In genomic region chr15:55820043-55820442, GRCh38 we compare ENCODE assay signal across 17 cellular contexts.
DNase-seq lines count a peak whose midpoint lies in the region; ATAC-seq, FAIRE-seq and TF ChIP-seq lines count a peak whose summit lies in the region.
"Had no signal": no experiment of that assay in that cellular context is flagged by ENCODE, and none has a peak within 500 bp of the region (broad histone marks: within the 10 kb centered on the region; RNA-seq: fewer than 3 reads in every experiment).

No MANE protein-coding gene starts in this region.

- TF ChIP-seq POLR2A in HepG2 (IDR thresholded peaks at IDR 0.05; ENCODE audit: insufficient read depth in 1 of 2, low read depth in 2 of 2, low read length in 2 of 2) (no peak), right lobe of liver (IDR thresholded peaks at IDR 0.05) (no peak), vagina (IDR thresholded peaks at IDR 0.05) (no peak)

- H3K9ac ChIP-seq in HepG2 (ENCODE audit: insufficient read depth, low read depth, low read length) (no peak overlapping the region), MM.1S (ENCODE audit: low read length) (no peak overlapping the region)

- 0 out of 6 replicates have a peak overlapping the region, but pooled peaks of 1 of the 3 experiments have one; percentile 30 for H3K4me3 ChIP-seq in HepG2 (replicated peaks in 1 of 3; ENCODE audit: insufficient read depth in 1 of 3, low read depth in 2 of 3, low read length in 3 of 3)
- no peak overlapping the region for H3K4me3 ChIP-seq in right lobe of liver
- H3K4me3 ChIP-seq in SJCRH30: peak overlapping the region; percentile 33
- no peak overlapping the region for H3K4me3 ChIP-seq in vagina
- H3K4me3 ChIP-seq in brain microvascular endothelial cell (ENCODE audit: low read depth, low read length): no peak overlapping the region
- H3K4me3 ChIP-seq in MM.1S (ENCODE audit: low read length): no peak overlapping the region
- H3K4me3 ChIP-seq: HAP-1 had no signal

- H3K27me3 Mint-ChIP-seq in nephron progenitor cell (ENCODE audit: low read depth, poor library complexity): peaks cover 10% of the 10 kb centered on the region

- H3K79me2 ChIP-seq in HepG2 (ENCODE audit: insufficient read depth, low read length): no peaks in the 10 kb centered on the region
- no peaks in the 10 kb centered on the region for H3K79me2 ChIP-seq in MM.1S (ENCODE audit: low read length)

- H4K20me1 ChIP-seq in HepG2 (ENCODE audit: insufficient read depth, low read length) (no peaks in the 10 kb centered on the region), MM.1S (ENCODE audit: insufficient read depth, low read length) (no peaks in the 10 kb centered on the region)

- peak overlapping the region; percentile 64 for H3K4me2 ChIP-seq in HepG2 (ENCODE audit: low read depth, low read length)
- no peak overlapping the region for H3K4me2 ChIP-seq in MM.1S (ENCODE audit: low read depth, low read length)

- TF ChIP-seq CTCF in HepG2 (CRISPR knock-in tag; IDR thresholded peaks at IDR 0.05): no peak
- TF ChIP-seq CTCF in right lobe of liver (IDR thresholded peaks at IDR 0.05): no peak
- no peak for TF ChIP-seq CTCF in nephron progenitor cell (IDR thresholded peaks at IDR 0.05)
- no peak for TF ChIP-seq CTCF in vagina (IDR thresholded peaks at IDR 0.05)
- no peak for TF ChIP-seq CTCF in brain microvascular endothelial cell (IDR thresholded peaks at IDR 0.05; ENCODE audit: low read depth, low read length, missing control alignments)
- no peak for TF ChIP-seq CTCF in MM.1S (IDR thresholded peaks at IDR 0.05; ENCODE audit: low read length)

- H3K4me3 Mint-ChIP-seq in nephron progenitor cell: peak overlapping the region; percentile 26

- BruUV-seq in HepG2 (replicated peaks; lab: Mats Ljungman, UMichigan): no TSS peak

- H3K27ac Mint-ChIP-seq in nephron progenitor cell: peak overlapping the region; percentile 95

- in situ Hi-C loops in HepG2 (cut with HindIII; ENCODE audit: extremely low pct_ligation_motif_present, low pct_unique_long_range_greater_than_20kb): no loop called here
- in situ Hi-C loops in brain microvascular endothelial cell (cut with HindIII; ENCODE audit: low pct_ligation_motif_present, low sequenced_read_pairs): no loop called here

- POLR2A ChIA-PET in HepG2 (lab: Yijun Ruan, JAX): no interaction called here

- no peak overlapping the region for H2AFZ ChIP-seq in HepG2 (ENCODE audit: low read length)
- H2AFZ ChIP-seq in MM.1S (ENCODE audit: low read length): no peak overlapping the region

- H3K9me3 ChIP-seq in HepG2 (ENCODE audit: low read length) (no peaks in the 10 kb centered on the region), right lobe of liver (no peaks in the 10 kb centered on the region), SJCRH30 (replicated peaks) (0 out of 2 replicates have a peak, but pooled peaks cover under 1% of the 10 kb centered on the region), vagina (no peaks in the 10 kb centered on the region), MM.1S (replicated peaks; ENCODE audit: insufficient read depth, low read length) (no peaks in the 10 kb centered on the region)
- H3K9me3 ChIP-seq: HAP-1 had no signal

- ATAC-seq in HepG2 (peak; percentile 65), right lobe of liver (no peak), left lobe of liver (no peak)
- ATAC-seq: PC-3 had no signal

- CTCF ChIA-PET in HepG2 (lab: Yijun Ruan, JAX; ENCODE audit: low intra/inter-chr PET ratio, low total read pairs): no interaction called here

- no peak for FAIRE-seq in HepG2 (lab: Jason Lieb, UNC)
- FAIRE-seq: HTR-8/SVneo had no signal

- H3K4me1 ChIP-seq in HepG2 (ENCODE audit: insufficient read depth, low read length) (peaks cover 7% of the 10 kb centered on the region; the same call in 1 of the 2 replicates), right lobe of liver (no peaks in the 10 kb centered on the region), SJCRH30 (no peaks in the 10 kb centered on the region; the same call in 1 of the 2 replicates), vagina (no peaks in the 10 kb centered on the region), MM.1S (ENCODE audit: low read length) (no peaks in the 10 kb centered on the region)

- no peaks in the 10 kb centered on the region for H3K36me3 Mint-ChIP-seq in nephron progenitor cell (ENCODE audit: low read depth)

- peaks cover 0 to 9% of the 10 kb centered on the region in 2 experiments; a peak in 3 of 5 replicates for H3K27me3 ChIP-seq in HepG2 (ENCODE audit: control insufficient read depth in 1 of 2, insufficient read depth in 2 of 2, low read length in 2 of 2)
- H3K27me3 ChIP-seq in right lobe of liver: no peaks in the 10 kb centered on the region
- no peaks in the 10 kb centered on the region for H3K27me3 ChIP-seq in SJCRH30
- no peaks in the 10 kb centered on the region for H3K27me3 ChIP-seq in vagina
- H3K27me3 ChIP-seq in brain microvascular endothelial cell (replicated peaks): no peaks in the 10 kb centered on the region
- no peaks in the 10 kb centered on the region for H3K27me3 ChIP-seq in MM.1S (replicated peaks; ENCODE audit: insufficient read depth, low read length)

- 40% methylated on average over 5 of the region's 5 CpGs for WGBS in HepG2 (ENCODE audit: low lambda C conversion rate)
- WGBS in right lobe of liver (ENCODE audit: insufficient coverage, low coverage, low lambda C conversion rate, missing lambda C conversion rate): 51% methylated on average over 5 of the region's 5 CpGs

- H3K9me2 ChIP-seq in MM.1S (replicated peaks; ENCODE audit: insufficient read depth, low read length): no peaks in the 10 kb centered on the region

- intact Hi-C loops in HepG2 (cut with micrococcal nuclease; ENCODE audit: unreplicated experiment) (no loop called here), right lobe of liver (cut with DNase I) (no loop called here), vagina (cut with DNase I) (no loop called here)

- DNase-seq in HepG2 (ENCODE audit: low spot score): no peak
- DNase-seq in right lobe of liver: no peak
- DNase-seq in SJCRH30: no peak
- DNase-seq in nephron progenitor cell: peak; percentile 64
- no peak for DNase-seq in left lobe of liver (ENCODE audit: low spot score)
- DNase-seq in vagina (ENCODE audit: extremely low spot score in 2 of 2): no peak
- no peak for DNase-seq in brain microvascular endothelial cell
- DNase-seq in MM.1S: no peak
- DNase-seq: C1 segment of cervical spinal cord, DMS79 treated with DMSO at 0.1 percent for 48 hours, NCI-H1417, NCI-H2029 treated with DMSO at 0.1 percent for 48 hours, NCI-H526, PC-3 had no signal

- no peak overlapping the region for H3K27ac ChIP-seq in HepG2 (ENCODE audit: extremely low read length, insufficient read depth, low read length)
- no peak overlapping the region for H3K27ac ChIP-seq in right lobe of liver
- no peak overlapping the region for H3K27ac ChIP-seq in SJCRH30
- no peak overlapping the region for H3K27ac ChIP-seq in vagina
- no peak overlapping the region for H3K27ac ChIP-seq in brain microvascular endothelial cell
- H3K27ac ChIP-seq in MM.1S (ENCODE audit: low read length): no peak overlapping the region
- H3K27ac ChIP-seq: HL-60 had no signal

- peaks cover 68% of the 10 kb centered on the region for H3K4me1 Mint-ChIP-seq in nephron progenitor cell

- no peaks in the 10 kb centered on the region for H3K9me3 Mint-ChIP-seq in nephron progenitor cell

- no peaks in the 10 kb centered on the region for H3K36me3 ChIP-seq in HepG2 (replicated peaks in 1 of 2; ENCODE audit: control insufficient read depth in 1 of 2, insufficient read depth in 2 of 2, low read length in 2 of 2)
- no peaks in the 10 kb centered on the region for H3K36me3 ChIP-seq in right lobe of liver
- no peaks in the 10 kb centered on the region for H3K36me3 ChIP-seq in SJCRH30
- H3K36me3 ChIP-seq in vagina: no peaks in the 10 kb centered on the region
- no peaks in the 10 kb centered on the region for H3K36me3 ChIP-seq in brain microvascular endothelial cell (replicated peaks)
- H3K36me3 ChIP-seq in MM.1S (replicated peaks; ENCODE audit: insufficient read depth, low read length): no peaks in the 10 kb centered on the region
- H3K36me3 ChIP-seq: HAP-1 had no signal

- no peak for TF ChIP-seq RAD21 in HepG2 (CRISPR knock-in tag; IDR thresholded peaks at IDR 0.05)

- no peak for TF ChIP-seq EP300 in HepG2 (IDR thresholded peaks at IDR 0.05; ENCODE audit: low read depth in 2 of 2, low read length in 2 of 2)
- no peak for TF ChIP-seq EP300 in HepG2 (CRISPR knock-in tag; IDR thresholded peaks at IDR 0.05; ENCODE audit: borderline replicate concordance)

- no peaks in the 10 kb centered on the region for H3F3A ChIP-seq in MM.1S (ENCODE audit: insufficient read depth, low read length)

TF ChIP-seq in HepG2, 621 proteins besides CTCF, POLR2A, EP300 and RAD21 (continues in another document):
- TF ChIP-seq SRY (CRISPR knock-in tag; IDR thresholded peaks at IDR 0.05) (no peak), MLX (CRISPR knock-in tag; IDR thresholded peaks at IDR 0.05) (no peak), TMF1 (CRISPR knock-in tag; IDR thresholded peaks at IDR 0.05; ENCODE audit: low read depth) (no peak), ZNF160 (CRISPR knock-in tag; IDR thresholded peaks at IDR 0.05) (no peak), USF2 (IDR thresholded peaks at IDR 0.05; ENCODE audit: low read depth, low read length) (no peak), USF2 (CRISPR knock-in tag; IDR thresholded peaks at IDR 0.05; ENCODE audit: borderline replicate concordance) (no peak), TBX3 (IDR thresholded peaks at IDR 0.05; ENCODE audit: borderline replicate concordance) (no peak)
